Comparison of ENCODE assay signal across 1 cellular context in the genomic region with DNA sequence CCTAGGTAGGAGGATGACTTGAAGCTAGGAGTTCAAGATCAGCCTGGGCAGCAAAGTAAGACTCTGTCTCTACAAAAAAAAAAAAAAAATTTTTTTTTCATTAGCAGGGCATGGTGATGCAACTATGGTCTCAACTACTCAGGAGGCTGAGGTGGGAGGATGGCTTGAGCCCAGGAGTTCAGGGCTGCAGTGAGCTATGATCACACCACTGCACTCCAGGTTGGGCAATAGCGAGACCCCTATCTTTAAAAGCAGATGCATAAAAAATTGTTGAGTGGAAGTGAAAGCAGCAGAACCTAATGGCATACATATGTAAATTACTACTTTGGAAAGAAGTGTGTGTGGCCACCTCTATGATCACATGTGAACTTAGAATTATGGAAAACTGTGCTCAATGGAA.
TF ChIP-seq lines count a peak whose summit lies in the region.

No MANE protein-coding gene starts in this region.

TF ChIP-seq in K562, 482 proteins besides CTCF, POLR2A, EP300 and RAD21 (continued from another document):
- TF ChIP-seq, protein P1, sequence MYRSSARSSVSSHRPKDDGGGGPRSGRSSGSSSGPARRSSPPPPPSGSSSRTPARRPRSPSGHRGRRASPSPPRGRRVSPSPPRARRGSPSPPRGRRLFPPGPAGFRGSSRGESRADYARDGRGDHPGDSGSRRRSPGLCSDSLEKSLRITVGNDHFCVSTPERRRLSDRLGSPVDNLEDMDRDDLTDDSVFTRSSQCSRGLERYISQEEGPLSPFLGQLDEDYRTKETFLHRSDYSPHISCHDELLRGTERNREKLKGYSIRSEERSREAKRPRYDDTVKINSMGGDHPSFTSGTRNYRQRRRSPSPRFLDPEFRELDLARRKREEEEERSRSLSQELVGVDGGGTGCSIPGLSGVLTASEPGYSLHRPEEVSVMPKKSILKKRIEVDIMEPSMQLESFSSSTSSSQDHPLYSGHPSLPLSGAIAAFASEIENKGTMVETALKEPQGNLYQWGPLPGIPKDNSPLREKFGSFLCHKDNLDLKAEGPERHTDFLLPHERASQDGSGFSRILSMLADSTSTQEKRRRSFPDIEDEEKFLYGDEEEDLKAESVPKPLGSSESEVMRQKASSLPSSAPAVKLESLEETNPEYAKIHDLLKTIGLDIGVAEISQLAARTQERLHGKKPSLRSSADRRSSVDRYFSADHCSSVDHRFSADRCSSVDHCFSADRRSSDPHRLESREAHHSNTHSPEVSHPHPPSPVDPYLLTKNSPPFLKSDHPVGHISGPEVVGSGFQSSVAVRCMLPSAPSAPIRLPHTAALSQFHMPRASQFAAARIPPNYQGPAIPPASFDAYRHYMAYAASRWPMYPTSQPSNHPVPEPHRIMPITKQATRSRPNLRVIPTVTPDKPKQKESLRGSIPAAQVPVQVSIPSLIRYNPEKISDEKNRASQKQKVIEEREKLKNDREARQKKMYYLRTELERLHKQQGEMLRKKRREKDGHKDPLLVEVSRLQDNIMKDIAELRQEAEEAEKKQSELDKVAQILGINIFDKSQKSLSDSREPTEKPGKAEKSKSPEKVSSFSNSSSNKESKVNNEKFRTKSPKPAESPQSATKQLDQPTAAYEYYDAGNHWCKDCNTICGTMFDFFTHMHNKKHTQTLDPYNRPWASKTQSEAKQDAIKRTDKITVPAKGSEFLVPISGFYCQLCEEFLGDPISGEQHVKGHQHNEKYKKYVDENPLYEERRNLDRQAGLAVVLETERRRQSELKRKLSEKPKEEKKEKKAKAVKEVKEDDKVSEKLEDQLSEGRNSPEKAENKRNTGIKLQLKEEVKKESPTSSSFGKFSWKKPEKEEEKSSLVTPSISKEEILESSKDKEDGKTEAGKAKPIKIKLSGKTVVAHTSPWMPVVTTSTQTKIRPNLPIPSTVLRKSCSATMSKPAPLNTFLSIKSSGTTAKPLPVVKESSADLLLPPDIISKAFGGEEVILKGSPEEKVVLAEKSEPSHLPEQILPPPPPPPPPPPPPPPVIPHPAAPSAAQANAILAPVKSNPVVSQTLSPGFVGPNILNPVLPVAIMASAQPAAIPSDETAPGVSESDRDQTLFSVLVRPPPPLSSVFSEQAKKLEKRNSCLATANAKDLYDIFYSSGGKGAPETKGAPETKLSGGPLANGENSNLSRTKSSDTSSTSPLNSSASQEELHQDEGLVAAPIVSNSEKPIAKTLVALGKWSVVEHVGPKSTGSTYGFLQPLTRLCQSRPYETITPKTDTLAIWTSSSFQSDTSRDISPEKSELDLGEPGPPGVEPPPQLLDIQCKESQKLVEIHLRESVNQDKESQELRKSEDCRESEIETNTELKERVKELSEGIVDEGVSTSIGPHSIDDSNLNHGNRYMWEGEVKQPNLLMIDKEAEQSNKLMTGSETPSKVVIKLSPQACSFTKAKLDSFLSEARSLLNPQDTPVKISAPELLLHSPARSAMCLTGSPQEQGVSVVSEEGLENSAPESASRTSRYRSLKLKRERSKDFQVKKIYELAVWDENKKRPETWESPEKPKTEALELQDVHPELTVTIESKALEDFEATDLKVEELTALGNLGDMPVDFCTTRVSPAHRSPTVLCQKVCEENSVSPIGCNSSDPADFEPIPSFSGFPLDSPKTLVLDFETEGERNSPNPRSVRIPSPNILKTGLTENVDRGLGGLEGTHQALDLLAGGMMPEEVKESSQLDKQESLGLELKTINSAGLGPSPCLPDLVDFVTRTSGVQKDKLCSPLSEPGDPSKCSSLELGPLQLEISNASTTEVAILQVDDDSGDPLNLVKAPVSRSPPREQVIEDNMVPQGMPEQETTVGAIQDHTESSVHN (IDR thresholded peaks at IDR 0.05; ENCODE audit: borderline replicate concordance in 1 of 2, low read depth in 1 of 2) = no peak
- TF ChIP-seq KLF10 (CRISPR knock-in tag; IDR thresholded peaks at IDR 0.05) (no peak), CREB3 (tag; conservative IDR thresholded peaks at IDR 0.05; ENCODE audit: low read depth) (no peak), WHSC1 (IDR thresholded peaks at IDR 0.05; ENCODE audit: low read length) (no peak), ATF3 (IDR thresholded peaks at IDR 0.05) (peak; percentile 80), ATF3 (CRISPR knock-in tag; conservative IDR thresholded peaks at IDR 0.05) (no peak), SRSF1 (IDR thresholded peaks at IDR 0.05; ENCODE audit: low read depth, low read length) (no peak), ZNF217 (CRISPR knock-in tag; IDR thresholded peaks at IDR 0.05) (no peak), ZNF384 (IDR thresholded peaks at IDR 0.05; ENCODE audit: low read depth, low read length) (peak; percentile 52), TCFL5 (CRISPR knock-in tag; conservative IDR thresholded peaks at IDR 0.05) (no peak), HNRNPUL1 (IDR thresholded peaks at IDR 0.05; ENCODE audit: low read length) (no peak), TRIM24 (IDR thresholded peaks at IDR 0.05) (0 out of 4 replicates have a peak, but pooled peaks of 1 of the 2 experiments have one; percentile 35), CEBPB (tag; IDR thresholded peaks at IDR 0.05) (peak; percentile 91), TCF3 (CRISPR knock-in tag; IDR thresholded peaks at IDR 0.05) (peak; percentile 47), KLF13 (tag; IDR thresholded peaks at IDR 0.05; ENCODE audit: borderline replicate concordance, low read depth) (no peak), NEUROD1 (IDR thresholded peaks at IDR 0.05; ENCODE audit: borderline replicate concordance, low read depth, low read length, partially characterized antibody) (no peak), AFF1 (IDR thresholded peaks at IDR 0.05; ENCODE audit: low read depth in 1 of 2, partially characterized antibody in 2 of 2) (no peak), SPI1 (IDR thresholded peaks at IDR 0.05; ENCODE audit: borderline replicate concordance, low read depth, low read length) (no peak), TEAD4 (IDR thresholded peaks at IDR 0.05; ENCODE audit: low read length) (0 out of 2 replicates have a peak, but pooled peaks have one; percentile 26), TEAD4 (CRISPR knock-in tag; IDR thresholded peaks at IDR 0.05; ENCODE audit: borderline replicate concordance) (no peak), MLX (CRISPR knock-in tag; conservative IDR thresholded peaks at IDR 0.05) (no peak), ZKSCAN1 (IDR thresholded peaks at IDR 0.05; ENCODE audit: low read depth, low read length) (no peak), TEAD1 (CRISPR knock-in tag; IDR thresholded peaks at IDR 0.05) (no peak), TAL1 (IDR thresholded peaks at IDR 0.05) (peak; percentile 38; the same call in 1 of the 2 replicates), RBFOX2 (IDR thresholded peaks at IDR 0.05; ENCODE audit: low read depth, low read length) (no peak), CEBPG (CRISPR knock-in tag; IDR thresholded peaks at IDR 0.05) (peak; percentile 73), CEBPG (tag; conservative IDR thresholded peaks at IDR 0.05 in 1 of 2, IDR thresholded peaks at IDR 0.05 in 1 of 2) (peak; percentile 38 to 76; a peak in 2 of 4 replicates), TOE1 (IDR thresholded peaks at IDR 0.05; ENCODE audit: borderline replicate concordance) (no peak), TOE1 (CRISPR knock-in tag; IDR thresholded peaks at IDR 0.05; ENCODE audit: borderline replicate concordance, low read depth) (no peak), ZNF551 (CRISPR knock-in tag; IDR thresholded peaks at IDR 0.05) (no peak), ETV1 (tag; conservative IDR thresholded peaks at IDR 0.05; ENCODE audit: low read depth) (no peak), CBFB (CRISPR knock-in tag; IDR thresholded peaks at IDR 0.05) (no peak)
- TF ChIP-seq, protein P2, sequence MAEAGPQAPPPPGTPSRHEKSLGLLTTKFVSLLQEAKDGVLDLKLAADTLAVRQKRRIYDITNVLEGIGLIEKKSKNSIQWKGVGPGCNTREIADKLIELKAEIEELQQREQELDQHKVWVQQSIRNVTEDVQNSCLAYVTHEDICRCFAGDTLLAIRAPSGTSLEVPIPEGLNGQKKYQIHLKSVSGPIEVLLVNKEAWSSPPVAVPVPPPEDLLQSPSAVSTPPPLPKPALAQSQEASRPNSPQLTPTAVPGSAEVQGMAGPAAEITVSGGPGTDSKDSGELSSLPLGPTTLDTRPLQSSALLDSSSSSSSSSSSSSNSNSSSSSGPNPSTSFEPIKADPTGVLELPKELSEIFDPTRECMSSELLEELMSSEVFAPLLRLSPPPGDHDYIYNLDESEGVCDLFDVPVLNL (CRISPR knock-in tag; IDR thresholded peaks at IDR 0.05; ENCODE audit: low read depth) = no peak
